ENCODE assay signal across 17 cellular contexts in the genomic region with DNA sequence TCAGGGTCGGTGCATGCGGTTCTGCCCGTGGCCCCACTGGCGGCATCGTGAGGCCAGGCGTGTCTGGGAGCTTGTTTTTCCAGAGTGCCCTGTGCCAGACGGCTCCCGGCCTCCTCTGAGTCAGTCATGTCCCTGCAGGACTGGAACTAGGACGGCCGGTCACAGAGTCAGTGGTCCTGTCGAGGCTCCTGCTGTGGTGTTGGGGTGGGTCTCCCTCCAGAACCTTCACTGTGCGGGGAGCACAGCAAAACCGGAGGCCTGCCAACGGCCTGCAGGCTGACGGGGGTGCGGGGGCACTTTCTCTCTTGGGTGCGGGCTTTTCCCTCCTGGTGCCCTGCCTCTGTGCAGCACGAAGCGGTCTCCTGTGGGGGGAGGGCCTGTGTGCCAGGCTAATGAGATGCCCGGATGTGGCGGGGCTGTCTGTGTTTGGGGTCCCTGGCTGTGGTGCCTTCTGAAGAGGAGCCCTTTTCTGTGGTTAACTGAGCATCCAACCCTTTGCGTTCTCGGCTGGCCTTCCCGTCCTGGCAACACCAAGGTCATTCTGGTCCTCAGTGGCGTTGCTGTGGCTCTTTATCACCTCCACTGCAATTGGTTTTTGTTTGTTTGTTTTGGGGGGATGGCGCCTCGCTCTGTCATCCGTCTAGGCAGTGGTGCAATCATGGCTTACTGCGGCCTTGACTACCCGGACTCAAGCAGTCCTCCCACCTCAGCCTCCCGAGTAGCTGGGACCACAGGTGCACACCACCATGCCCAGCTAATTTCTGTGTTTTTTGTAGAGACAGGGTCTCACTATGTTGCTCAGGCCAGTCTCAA. TPM values are rescaled to one million over a fixed set of nuclear protein-coding genes. Genes with fewer than 3 reads are reported as not detected.
DNase-seq lines count a peak whose midpoint lies in the region; ATAC-seq, FAIRE-seq and TF ChIP-seq lines count a peak whose summit lies in the region.
"Had no signal": no experiment of that assay in that cellular context is flagged by ENCODE, and none has a peak within 500 bp of the region (broad histone marks: within the 10 kb centered on the region; RNA-seq: fewer than 3 reads in every experiment).

No MANE protein-coding gene starts in this region.

- H3K4me1 ChIP-seq in GM23248 (ENCODE audit: insufficient read depth) = no peaks in the 10 kb centered on the region
- peaks cover 36 to 77% of the 10 kb centered on the region in 2 donors for H3K4me1 ChIP-seq in adrenal gland (replicated peaks in 1 of 2)
- H3K4me1 ChIP-seq in kidney (ENCODE audit: control insufficient read depth in 1 of 2, insufficient read depth in 1 of 2, low read depth in 1 of 2, low read length in 2 of 2) = peaks cover 12 to 32% of the 10 kb centered on the region in 2 donors
- peaks cover 11% of the 10 kb centered on the region for H3K4me1 ChIP-seq in prostate gland (replicated peaks)

- FAIRE-seq in kidney (lab: Jason Lieb, UNC) (no peak), GM12892 (lab: Jason Lieb, UNC) (no peak)

- H3K4me2 ChIP-seq in GM23248 (ENCODE audit: unreplicated experiment) = no peak overlapping the region

- H3K9me2 ChIP-seq in GM23248 (ENCODE audit: insufficient read depth) = no peaks in the 10 kb centered on the region

- TF ChIP-seq CTCF in adrenal gland (IDR thresholded peaks at IDR 0.05) (no peak), kidney (IDR thresholded peaks at IDR 0.05; ENCODE audit: borderline replicate concordance, extremely low read depth, insufficient read depth) (no peak), prostate gland (IDR thresholded peaks at IDR 0.05) (no peak)

- no peak overlapping the region for H2AFZ ChIP-seq in GM23248

- peaks cover 73% of the 10 kb centered on the region for H3K79me2 ChIP-seq in GM23248 (ENCODE audit: insufficient read depth)

- H3F3A ChIP-seq in GM23248 (ENCODE audit: insufficient read depth) = no peaks in the 10 kb centered on the region

- no peaks in the 10 kb centered on the region for H3K36me3 ChIP-seq in GM23248 (ENCODE audit: low read depth)
- H3K36me3 ChIP-seq in adrenal gland (replicated peaks in 1 of 2) = peaks cover 0 to 29% of the 10 kb centered on the region in 2 donors
- H3K36me3 ChIP-seq in kidney (ENCODE audit: control insufficient read depth in 1 of 2, insufficient read depth in 2 of 2, low read length in 2 of 2) = peaks cover 4 to 16% of the 10 kb centered on the region in 2 donors
- H3K36me3 ChIP-seq in prostate gland = peaks cover 0 to 4% of the 10 kb centered on the region in 2 donors

- no peak for ATAC-seq in GM21515 (IDR thresholded peaks at IDR 0.05; ENCODE audit: unreplicated experiment)
- ATAC-seq: activated naive CD8-positive, alpha-beta T cell treated with anti-CD3 and anti-CD28 coated beads, Interleukin-2, amount 50 U/mL, for 24 hours; naive thymus-derived CD4-positive, alpha-beta T cell had no signal

- intact Hi-C loops in adrenal gland (cut with DNase I) (loop anchor here in 1 of 2 donors (10.0 kb wide), 1 partner anchor 80 kb away; no protein-coding TSS in a partner anchor), kidney (cut with DNase I) (no loop called here), prostate gland (cut with DNase I) (no loop called here)

- TF ChIP-seq POLR2A in adrenal gland (IDR thresholded peaks at IDR 0.05) (peak in 1 of 2 donors; percentile 52), prostate gland (IDR thresholded peaks at IDR 0.05) (no peak), GM12892 (IDR thresholded peaks at IDR 0.05; ENCODE audit: low read depth, low read length) (no peak)

- H4K20me1 ChIP-seq in GM23248 (ENCODE audit: insufficient read depth) = 0 out of 2 replicates have a peak, but pooled peaks cover under 1% of the 10 kb centered on the region

- DNase-seq in GM23248 (peak; percentile 33), adrenal gland (peak; percentile 68 to 87 (median 82)), kidney (peak; percentile 79), prostate gland (ENCODE audit: low spot score) (peak; percentile 51), Ammon's horn (ENCODE audit: low spot score) (no peak), GM12892 (ENCODE audit: insufficient read length) (no peak)
- DNase-seq in stimulated activated CD4-positive, alpha-beta T cell treated with anti-CD3 and anti-CD28 coated beads, Interleukin-15, amount 100 ng/mL, for 24 hours = no peak
- DNase-seq: activated CD4-positive, alpha-beta T cell treated with anti-CD3 and anti-CD28 coated beads for 48 hours; activated naive CD8-positive, alpha-beta T cell treated with anti-CD3 and anti-CD28 coated beads, Interleukin-2, amount 50 U/mL, for 24 hours; DND-41; effector CD4-positive, alpha-beta T cell; naive thymus-derived CD4-positive, alpha-beta T cell; NCI-H1048; NCI-H2081; NCI-H510A treated with DMSO at 0.1 percent for 48 hours; RPMI8226 had no signal

- in situ Hi-C loops in GM23248 (cut with MboI) = no loop called here

- H3K9ac ChIP-seq in GM23248 (no peak overlapping the region), kidney (ENCODE audit: low read length in 2 of 2) (no peak overlapping the region)

- H3K27ac ChIP-seq in GM23248 = no peak overlapping the region
- peak overlapping the region; percentile 55 to 87 (median 66) for H3K27ac ChIP-seq in adrenal gland
- peak overlapping the region in 1 of 2 donors; percentile 32 for H3K27ac ChIP-seq in kidney (ENCODE audit: low read depth in 2 of 2, low read length in 2 of 2)
- H3K27ac ChIP-seq in prostate gland = peak overlapping the region in 1 of 2 donors; percentile 33

- H3K9me3 ChIP-seq in GM23248 (ENCODE audit: low read depth) (no peaks in the 10 kb centered on the region), adrenal gland (replicated peaks in 1 of 3) (no peaks in the 10 kb centered on the region), kidney (ENCODE audit: control insufficient read depth in 1 of 2, low read length in 2 of 2) (no peaks in the 10 kb centered on the region), prostate gland (no peaks in the 10 kb centered on the region)

- WGBS in GM23248 (ENCODE audit: low coverage in 1 of 2, low lambda C conversion rate in 2 of 2, missing lambda C conversion rate in 2 of 2), 2 experiments = 71 to 76% methylated on average over 31 of the region's 31 CpGs
- WGBS in adrenal gland, 4 donors = 50 to 70% (median 57%) methylated on average over 20 to 31 of the region's 31 CpGs
- 78% methylated on average over 31 of the region's 31 CpGs for WGBS in prostate gland

- H3K27me3 ChIP-seq in GM23248 (replicated peaks; ENCODE audit: insufficient read depth) (no peaks in the 10 kb centered on the region), adrenal gland (no peaks in the 10 kb centered on the region), prostate gland (replicated peaks; ENCODE audit: insufficient read depth) (no peaks in the 10 kb centered on the region)

- H3K4me3 ChIP-seq in GM23248 (no peak overlapping the region), adrenal gland (no peak overlapping the region), kidney (ENCODE audit: low read length in 2 of 2) (no peak overlapping the region), prostate gland (no peak overlapping the region)

RNA-seq across cellular contexts. Expression of a gene that starts 8.0 kb away (rescaled TPM):
- 16.7 and 26.8 TPM in 2 replicates for total RNA-seq in GM23248 (2014; rRNA removed; shearing (Covaris generic))
- polyA plus RNA-seq in GM23248 (2016; fragmentation: Nextera tagmentation; extraction: Ambion mirVana) (25.3 and 26.3 TPM in 2 replicates), adrenal gland (100 to 1,000 TPM in 2 of 3 donors, 10 to 100 TPM in 1; 38.3 to 166 (median 164) TPM), kidney (ENCODE audit: insufficient read depth, low read depth, low replicate concordance) (80.8 TPM)
- total RNA-seq in adrenal gland (100 to 1,000 TPM in 1 of 8 donors, 10 to 100 TPM in 7; 44.7 to 190 (median 69.1) TPM), kidney (44.8 TPM), prostate gland (10 to 100 TPM; 50.0 to 91.9 TPM)
- 18.8 TPM for polyA plus RNA-seq in GM12892 (2012; ENCODE audit: missing spikeins)

RNA-seq across cellular contexts. Expression of a gene that starts 52.1 kb away (rescaled TPM):
- total RNA-seq in GM23248 (2014; rRNA removed; shearing (Covaris generic)) = 104 and 110 TPM in 2 replicates
- polyA plus RNA-seq in GM23248 (2016; fragmentation: Nextera tagmentation; extraction: Ambion mirVana) = 65.6 and 74.0 TPM in 2 replicates
- total RNA-seq in adrenal gland = 100 to 1,000 TPM in 4 of 8 donors, 10 to 100 TPM in 4; 79.1 to 122 (median 99.9) TPM
- 100 to 1,000 TPM in 2 of 3 donors, 10 to 100 TPM in 1; 28.7 to 114 (median 105) TPM for polyA plus RNA-seq in adrenal gland
- total RNA-seq in kidney = 168 TPM
- polyA plus RNA-seq in kidney (ENCODE audit: insufficient read depth, low read depth, low replicate concordance) = 40.4 TPM
- 100 to 1,000 TPM; 106 to 177 TPM for total RNA-seq in prostate gland
- 57.6 TPM for polyA plus RNA-seq in GM12892 (2012; ENCODE audit: missing spikeins)

Comparison
In these comparisons a context has a peak if more than half of its experiments do, and no peak if none do; other contexts are left out.
1. DNase-seq: peak in GM23248 (single experiment), adrenal gland (7 of 7), kidney (single experiment) and prostate gland (single experiment); none in stimulated activated CD4-positive, alpha-beta T cell treated with anti-CD3 and anti-CD28 coated beads, Interleukin-15, amount 100 ng/mL, for 24 hours (single experiment), Ammon's horn (single experiment) and GM12892 (single experiment).